ENCODE assay signal across 8 cellular contexts in the genomic region with DNA sequence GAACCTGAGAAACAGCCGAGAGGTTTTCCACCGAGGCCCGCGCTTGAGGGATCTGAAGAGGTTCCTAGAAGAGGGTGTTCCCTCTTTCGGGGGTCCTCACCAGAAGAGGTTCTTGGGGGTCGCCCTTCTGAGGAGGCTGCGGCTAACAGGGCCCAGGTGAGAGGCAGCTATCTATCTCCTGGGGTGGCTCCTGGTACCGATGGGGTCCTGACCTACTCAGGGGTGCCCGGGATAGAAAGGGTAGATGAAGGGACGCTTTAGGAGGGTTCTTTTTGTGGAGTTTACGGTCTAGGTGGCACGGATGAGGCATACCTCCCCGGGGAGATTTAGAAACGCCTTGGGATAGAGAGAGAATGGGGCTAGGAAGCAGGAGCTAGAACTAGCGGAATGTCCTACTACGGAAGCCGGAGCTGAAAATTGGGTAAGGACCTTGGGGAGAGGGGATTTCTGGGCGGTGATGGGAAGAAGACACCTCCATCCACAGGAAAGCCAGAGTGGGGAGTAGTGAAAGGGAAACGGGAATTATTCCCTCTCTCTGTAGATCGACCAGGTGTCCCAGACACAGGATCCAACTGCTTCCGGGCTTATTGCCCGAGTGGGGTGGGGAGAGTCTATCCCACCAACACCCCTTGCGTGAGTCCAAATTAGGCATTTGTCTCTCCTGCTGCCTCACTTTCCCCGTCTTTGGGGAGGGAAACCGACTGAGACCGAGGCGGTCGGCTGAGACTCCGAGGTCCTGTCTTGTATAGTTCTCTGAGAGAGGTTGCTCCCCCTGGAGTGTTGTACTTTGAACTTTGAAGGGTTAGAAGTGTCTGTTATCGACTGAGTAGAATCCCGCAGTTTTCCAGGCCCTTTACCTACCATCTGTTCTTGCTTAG. TPM values are rescaled to one million over a fixed set of nuclear protein-coding genes. Genes with fewer than 3 reads are reported as not detected.
DNase-seq lines count a peak whose midpoint lies in the region; ATAC-seq, FAIRE-seq and TF ChIP-seq lines count a peak whose summit lies in the region.

No MANE protein-coding gene starts in this region.

- TF ChIP-seq EP300 in A549 (IDR thresholded peaks at IDR 0.05) = no peak

- no peak for TF ChIP-seq CTCF in A549 (IDR thresholded peaks at IDR 0.05)

- peaks cover 25 to 38% (median 34%) of the 10 kb centered on the region in 3 donors for H3K4me1 Mint-ChIP-seq in IgD-negative memory B cell

- H3K27ac Mint-ChIP-seq in IgD-negative memory B cell = peak overlapping the region; percentile 87 to 99 (median 99)

- peak overlapping the region; percentile 89 to 100 (median 96) for H3K4me3 Mint-ChIP-seq in IgD-negative memory B cell

- peaks cover 31% of the 10 kb centered on the region for H3K4me1 ChIP-seq in A549

- 2% methylated on average over 30 of the region's 31 CpGs for WGBS in A549 (ENCODE audit: missing lambda C conversion rate)

- peak overlapping the region; percentile 88 to 99 for H3K27ac ChIP-seq in A549
- peak overlapping the region; percentile 93 for H3K27ac ChIP-seq in epithelial cell of prostate

- FAIRE-seq in A549 (lab: Jason Lieb, UNC) (no peak), GM12892 (lab: Jason Lieb, UNC) (peak; percentile 68)

- DNase-seq in A549 (ENCODE audit: low read depth in 1 of 2, low spot score in 1 of 2) (peak; percentile 22 to 35), GM12892 (ENCODE audit: insufficient read length) (no peak), epithelial cell of prostate (ENCODE audit: low read depth, low spot score) (no peak), myocyte (ENCODE audit: low read depth) (peak; percentile 27), NCI-H446 treated with DMSO at 0.1 percent for 48 hours (lab: John Stamatoyannopoulos, UW) (no peak)
- peak; percentile 19 to 36 for DNase-seq in activated CD4-positive, alpha-beta T cell treated with anti-CD3 and anti-CD28 coated beads, Interleukin-2, amount 50 U/mL, for 48 hours

- peaks cover 2% of the 10 kb centered on the region for H3K27me3 Mint-ChIP-seq in IgD-negative memory B cell

- H3K9me3 Mint-ChIP-seq in IgD-negative memory B cell = no peaks in the 10 kb centered on the region

- H3K4me3 ChIP-seq in A549 = peak overlapping the region; percentile 79

- peaks cover 2% of the 10 kb centered on the region for H3K36me3 Mint-ChIP-seq in IgD-negative memory B cell

- H3K9me3 ChIP-seq in A549 = no peaks in the 10 kb centered on the region

- POLR2A ChIA-PET in A549 (lab: Yijun Ruan, JAX) = interaction anchor here (1.3 to 1.5 kb wide), 2 partner anchors 57 to 255 kb away, joined by 3 to 4 read pairs; partner anchors contain the start of gene HERPUD1

- CTCF ChIA-PET in A549 (lab: Yijun Ruan, JAX) = interaction anchor here (0.9 to 1.7 kb wide), 4 partner anchors 30 to 249 kb away, joined by 3 to 6 read pairs (median 3); partner anchors contain the start of gene ARL2BP

- no peak for TF ChIP-seq POLR2A in A549 (IDR thresholded peaks at IDR 0.05; ENCODE audit: low read length)
- no peak for TF ChIP-seq POLR2A in GM12892 (IDR thresholded peaks at IDR 0.05; ENCODE audit: low read depth, low read length)

- no peak for TF ChIP-seq RAD21 in A549 (conservative IDR thresholded peaks at IDR 0.05 in 1 of 2, IDR thresholded peaks at IDR 0.05 in 1 of 2)

- H3K4me2 ChIP-seq in A549 = peak overlapping the region; percentile 91

- ATAC-seq in A549 (peak; percentile 26 to 45; a peak in 5 of 6 replicates), GM21360 (IDR thresholded peaks at IDR 0.05; ENCODE audit: unreplicated experiment) (no peak)

TF ChIP-seq in A549, 52 proteins besides CTCF, POLR2A, EP300 and RAD21:
- TF ChIP-seq FOSL2 (IDR thresholded peaks at IDR 0.05) (no peak), FOSL2 (CRISPR knock-in tag; IDR thresholded peaks at IDR 0.05) (no peak), CEBPB (IDR thresholded peaks at IDR 0.05) (no peak), RNF2 (IDR thresholded peaks at IDR 0.05; ENCODE audit: borderline replicate concordance, low read depth) (no peak), JUNB (IDR thresholded peaks at IDR 0.05) (no peak), KDM1A (IDR thresholded peaks at IDR 0.05; ENCODE audit: low read depth) (no peak), MYC (IDR thresholded peaks at IDR 0.05; ENCODE audit: borderline replicate concordance, low read length) (no peak), ZSCAN20 (CRISPR knock-in tag; IDR thresholded peaks at IDR 0.05) (no peak), HEYL (CRISPR knock-in tag; IDR thresholded peaks at IDR 0.05) (no peak), HOXA7 (CRISPR knock-in tag; IDR thresholded peaks at IDR 0.05) (no peak), PHF8 (IDR thresholded peaks at IDR 0.05; ENCODE audit: borderline replicate concordance, low read depth) (peak; percentile 21), MAFK (IDR thresholded peaks at IDR 0.05; ENCODE audit: partially characterized antibody) (no peak), KDM5A (IDR thresholded peaks at IDR 0.05) (peak; percentile 11; the same call in 1 of the 2 replicates), RARB (CRISPR knock-in tag; IDR thresholded peaks at IDR 0.05) (no peak), NFE2L2 (conservative IDR thresholded peaks at IDR 0.05; ENCODE audit: low read length) (no peak)
- TF ChIP-seq, protein P1, sequence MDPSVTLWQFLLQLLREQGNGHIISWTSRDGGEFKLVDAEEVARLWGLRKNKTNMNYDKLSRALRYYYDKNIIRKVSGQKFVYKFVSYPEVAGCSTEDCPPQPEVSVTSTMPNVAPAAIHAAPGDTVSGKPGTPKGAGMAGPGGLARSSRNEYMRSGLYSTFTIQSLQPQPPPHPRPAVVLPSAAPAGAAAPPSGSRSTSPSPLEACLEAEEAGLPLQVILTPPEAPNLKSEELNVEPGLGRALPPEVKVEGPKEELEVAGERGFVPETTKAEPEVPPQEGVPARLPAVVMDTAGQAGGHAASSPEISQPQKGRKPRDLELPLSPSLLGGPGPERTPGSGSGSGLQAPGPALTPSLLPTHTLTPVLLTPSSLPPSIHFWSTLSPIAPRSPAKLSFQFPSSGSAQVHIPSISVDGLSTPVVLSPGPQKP (IDR thresholded peaks at IDR 0.05; ENCODE audit: low read depth, low read length) = no peak

RNA-seq across cellular contexts. Expression of gene RSPRY1, which starts 0.7 kb away (rescaled TPM):
- 50.0 and 58.5 TPM in 2 replicates for polyA plus RNA-seq in A549 (2011; rRNA removed)
- polyA plus RNA-seq in A549 (2012; cell fraction: cytosol; rRNA removed) = 13.3 and 15.2 TPM in 2 replicates
- 8.6 and 13.4 TPM in 2 replicates for polyA plus RNA-seq in A549 (2012; cell fraction: nucleus; rRNA removed)
- 30.2 to 32.2 TPM (median 31.9 TPM) in 3 replicates for polyA plus RNA-seq in A549 (2017; fragmentation: RNase III; extraction: RNeasy Plus Mini Kit Qiagen cat#74134 plus additional on column Dnase treatment)
- 95.7 and 103 TPM in 2 replicates for polyA minus RNA-seq in A549 (2011; rRNA and poly(A)+ RNA removed)
- polyA plus RNA-seq in GM12892 (2012; ENCODE audit: missing spikeins) = 26.7 TPM
- 38.2 TPM for polyA plus RNA-seq in IgD-negative memory B cell
- total RNA-seq in myocyte = 39.6 and 42.1 TPM in 2 replicates
- 21.3 TPM for polyA plus RNA-seq in myocyte (2012)

RNA-seq across cellular contexts. Expression of gene PSME3IP1, which starts 1.0 kb away (rescaled TPM):
- polyA plus RNA-seq in A549 (2011; rRNA removed) (128 and 155 TPM in 2 replicates), A549 (2017; fragmentation: RNase III; extraction: RNeasy Plus Mini Kit Qiagen cat#74134 plus additional on column Dnase treatment) (157 to 159 TPM (median 158 TPM) in 3 replicates), IgD-negative memory B cell (91.6 TPM)
- 97.2 and 103 TPM in 2 replicates for polyA plus RNA-seq in A549 (2012; cell fraction: cytosol; rRNA removed)
- polyA plus RNA-seq in A549 (2012; cell fraction: nucleus; rRNA removed) = 192 and 222 TPM in 2 replicates
- polyA minus RNA-seq in A549 (2011; rRNA and poly(A)+ RNA removed) = 98.7 and 122 TPM in 2 replicates
- polyA plus RNA-seq in GM12892 (2012; ENCODE audit: missing spikeins) = 123 TPM
- 76.0 and 78.4 TPM in 2 replicates for total RNA-seq in myocyte
- 58.4 TPM for polyA plus RNA-seq in myocyte (2012)

RNA-seq across cellular contexts. Expression of gene ARL2BP, which starts 58.2 kb away (rescaled TPM):
- 117 and 126 TPM in 2 replicates for polyA plus RNA-seq in A549 (2011; rRNA removed)
- polyA plus RNA-seq in A549 (2012; cell fraction: cytosol; rRNA removed) = 49.9 and 58.2 TPM in 2 replicates
- polyA plus RNA-seq in A549 (2012; cell fraction: nucleus; rRNA removed) = 20.2 and 31.0 TPM in 2 replicates
- polyA plus RNA-seq in A549 (2017; fragmentation: RNase III; extraction: RNeasy Plus Mini Kit Qiagen cat#74134 plus additional on column Dnase treatment) = 64.0 to 68.7 TPM (median 67.0 TPM) in 3 replicates
- polyA minus RNA-seq in A549 (2011; rRNA and poly(A)+ RNA removed) = 48.8 and 54.9 TPM in 2 replicates
- polyA plus RNA-seq in GM12892 (2012; ENCODE audit: missing spikeins) = 20.3 TPM
- 108 TPM for polyA plus RNA-seq in IgD-negative memory B cell
- 60.6 and 76.3 TPM in 2 replicates for total RNA-seq in myocyte
- polyA plus RNA-seq in myocyte (2012) = 41.8 TPM

Comparison
In these comparisons a context has a peak if more than half of its experiments do, and no peak if none do; other contexts are left out.
1. DNase-seq: peak in A549 (2 of 2), activated CD4-positive, alpha-beta T cell treated with anti-CD3 and anti-CD28 coated beads, Interleukin-2, amount 50 U/mL, for 48 hours (2 of 2) and myocyte (single experiment); none in GM12892 (single experiment), epithelial cell of prostate (single experiment) and NCI-H446 treated with DMSO at 0.1 percent for 48 hours (single experiment).